Comparison of ENCODE assay signal across 8 cellular contexts in the genomic region with DNA sequence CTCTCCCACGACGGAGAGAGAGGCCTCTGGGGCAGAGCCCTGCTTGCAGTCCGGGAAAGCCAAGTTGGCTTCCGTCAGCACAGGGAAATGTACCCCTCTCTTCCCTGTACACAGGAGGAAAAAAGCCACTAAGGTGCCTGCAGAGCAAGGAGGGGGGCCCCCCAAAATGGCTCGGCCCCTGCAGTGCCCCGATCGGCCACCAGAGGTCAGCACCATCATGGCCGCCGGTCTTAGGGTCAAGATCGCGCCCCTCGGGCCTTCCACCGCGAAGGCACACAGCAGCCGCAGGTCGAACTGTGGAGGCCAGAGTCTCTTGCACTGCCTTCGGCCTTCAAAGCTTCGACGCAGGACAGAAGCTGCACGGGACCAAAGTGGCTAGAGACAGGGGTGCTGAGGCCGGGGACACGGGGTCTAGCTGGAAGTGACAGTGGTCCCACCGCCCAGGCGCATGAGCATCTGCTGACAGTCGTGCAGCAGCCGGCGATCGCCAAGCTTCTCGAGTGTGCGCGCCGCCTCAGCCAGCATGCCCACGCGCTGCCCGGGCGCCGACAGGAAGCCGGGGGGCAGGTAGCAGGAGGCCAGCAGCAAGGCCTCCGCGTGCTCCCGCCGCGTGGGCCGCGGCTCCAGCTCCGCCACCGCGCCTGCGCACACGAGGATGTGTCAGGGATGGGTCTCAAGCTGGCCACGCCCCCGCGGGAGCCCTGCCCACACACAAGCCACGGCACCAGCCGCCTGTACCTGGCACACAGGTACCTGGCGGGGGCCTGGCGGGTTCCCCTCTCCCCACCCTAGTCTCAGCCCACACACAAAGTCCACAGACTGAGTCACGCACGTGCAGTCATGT. TPM values are rescaled to one million over a fixed set of nuclear protein-coding genes. Genes with fewer than 3 reads are reported as not detected.
DNase-seq lines count a peak whose midpoint lies in the region; ATAC-seq and TF ChIP-seq lines count a peak whose summit lies in the region.

No MANE protein-coding gene starts in this region.

- CTCF ChIA-PET in MCF 10A (lab: Yijun Ruan, JAX): interaction anchor here (0.5 to 5.5 kb wide), 25 partner anchors 8 to 520 kb away, joined by 3 to 92 read pairs (median 3); partner anchors contain the start of gene SREBF1

- H3K27ac Mint-ChIP-seq in MCF 10A (ENCODE audit: low read depth, unreplicated experiment): no peak overlapping the region

- POLR2A ChIA-PET in MCF 10A (lab: Yijun Ruan, JAX): interaction anchor here (0.6 to 4.0 kb wide), 9 partner anchors 24 to 127 kb away, joined by 3 to 17 read pairs (median 3); no protein-coding TSS in a partner anchor

- TF ChIP-seq CTCF in VCaP (conservative IDR thresholded peaks at IDR 0.05) (peak; percentile 95), MCF 10A (IDR thresholded peaks at IDR 0.05; ENCODE audit: unreplicated experiment) (peak; percentile 98)

- H3K4me3 Mint-ChIP-seq in MCF 10A (ENCODE audit: unreplicated experiment): no peak overlapping the region

- peak; percentile 72 for DNase-seq in COLO829 (ENCODE audit: low spot score)
- DNase-seq in MCF 10A (ENCODE audit: unreplicated experiment): peak; percentile 62
- peak; percentile 92 for DNase-seq in islet precursor cell
- DNase-seq in stimulated activated CD4-positive, alpha-beta T cell treated with anti-CD3 and anti-CD28 coated beads, Interleukin-1b, Interleukin-23, amount 100 ng/mL, for 4 hours (ENCODE audit: low read depth in 2 of 2): peak; percentile 63 to 65
- DNase-seq in NCI-H2107 (lab: John Stamatoyannopoulos, UW): no peak
- no peak for DNase-seq in DMS79 (lab: John Stamatoyannopoulos, UW)

- H3K36me3 Mint-ChIP-seq in MCF 10A (ENCODE audit: insufficient read depth, unreplicated experiment): peaks cover 72% of the 10 kb centered on the region

- peak; percentile 42 for ATAC-seq in HG02885 (IDR thresholded peaks at IDR 0.05; ENCODE audit: poor library complexity, unreplicated experiment)

- H3K27me3 Mint-ChIP-seq in MCF 10A (ENCODE audit: insufficient read depth, unreplicated experiment): no peaks in the 10 kb centered on the region

- intact Hi-C loops in MCF 10A (cut with micrococcal nuclease): loop anchor here (1.0 kb wide), 4 partner anchors 44 to 221 kb away; no protein-coding TSS in a partner anchor

- TSS peak; percentile 19 for BruUV-seq in MCF 10A (replicated peaks; lab: Mats Ljungman, UMichigan)

- no peaks in the 10 kb centered on the region for H3K9me3 Mint-ChIP-seq in MCF 10A (ENCODE audit: unreplicated experiment)

- peak overlapping the region; percentile 58 for H3K27ac ChIP-seq in VCaP

- H3K4me1 Mint-ChIP-seq in MCF 10A (ENCODE audit: insufficient read depth, unreplicated experiment): peaks cover 5% of the 10 kb centered on the region

RNA-seq across cellular contexts. Expression of gene SREBF1, which starts 24.4 kb away (rescaled TPM):
- total RNA-seq in MCF 10A (2022): 87.1 and 91.7 TPM in 2 replicates

Comparison
In these comparisons a context has a peak if more than half of its experiments do, and no peak if none do; other contexts are left out.
1. DNase-seq: peak in COLO829 (single experiment), MCF 10A (single experiment), islet precursor cell (single experiment) and stimulated activated CD4-positive, alpha-beta T cell treated with anti-CD3 and anti-CD28 coated beads, Interleukin-1b, Interleukin-23, amount 100 ng/mL, for 4 hours (2 of 2); none in NCI-H2107 (single experiment) and DMS79 (single experiment).